ENCODE assay signal across 16 cellular contexts in genomic region chr7:132080467-132080866, GRCh38.
"Had no signal": no experiment of that assay in that cellular context is flagged by ENCODE, and none has a peak within 500 bp of the region (broad histone marks: within the 10 kb centered on the region; RNA-seq: fewer than 3 reads in every experiment).

No MANE protein-coding gene starts in this region.

- H3K9me3 ChIP-seq: adrenal gland, colonic mucosa, testis had no signal

- H3K27ac ChIP-seq: adrenal gland, colonic mucosa, foreskin keratinocyte, parathyroid adenoma, testis had no signal

- ATAC-seq: activated CD8-positive, alpha-beta T cell treated with anti-CD3 and anti-CD28 coated beads for 36 hours; activated T-cell treated with anti-CD3 and anti-CD28 coated beads, Interleukin-2, amount 50 U/mL, for 4 hours; foreskin keratinocyte; stimulated activated naive CD8-positive, alpha-beta T cell treated with anti-CD3 and anti-CD28 coated beads, Interleukin-15, Interleukin-2, amounts not matched to agents 100 U/mL and 50 U/mL, for 24 hours had no signal

- H3K27me3 ChIP-seq: colonic mucosa, testis had no signal

- FAIRE-seq: TTC549 had no signal

- H3K36me3 ChIP-seq: adrenal gland, colonic mucosa had no signal

- DNase-seq: activated B cell treated with CpG ODN at 0.5 μM for 24 hours; activated CD4-positive, alpha-beta T cell treated with anti-CD3 and anti-CD28 coated beads for 48 hours; activated CD8-positive, alpha-beta T cell treated with anti-CD3 and anti-CD28 coated beads for 36 hours; activated effector memory CD4-positive, alpha-beta T cell treated with Interleukin-2 at 50 U/mL for 16 hours; activated naive CD4-positive, alpha-beta T cell treated with anti-CD3 and anti-CD28 coated beads, Interleukin-2, amount 50 U/mL, for 16 hours; activated T-cell treated with anti-CD3 and anti-CD28 coated beads, Interleukin-2, amount 50 U/mL, for 4 hours; caudate nucleus; colonic mucosa; foreskin keratinocyte; naive B cell; stimulated activated naive CD8-positive, alpha-beta T cell treated with anti-CD3 and anti-CD28 coated beads, Interleukin-15, Interleukin-2, amounts not matched to agents 100 U/mL and 50 U/mL, for 24 hours had no signal

- H3K4me1 ChIP-seq: adrenal gland, colonic mucosa, foreskin keratinocyte, parathyroid adenoma, testis had no signal

- H3K9ac ChIP-seq: parathyroid adenoma had no signal

- H3K4me3 ChIP-seq: adrenal gland, colonic mucosa, lung, testis had no signal
